2 cellular contexts compared by ENCODE assay signal in genomic region chr1:27499142-27499541, GRCh38.
TF ChIP-seq lines count a peak whose summit lies in the region.

No MANE protein-coding gene starts in this region.

TF ChIP-seq in HCT116, 20 proteins besides CTCF, POLR2A, EP300 and RAD21:
- TF ChIP-seq SRF (IDR thresholded peaks at IDR 0.05; ENCODE audit: low read depth) = no peak
- no peak for TF ChIP-seq EZH2phosphoT487 (IDR thresholded peaks at IDR 0.05; ENCODE audit: borderline replicate concordance)
- no peak for TF ChIP-seq ZFX (IDR thresholded peaks at IDR 0.05)
- no peak for TF ChIP-seq CBX3 (IDR thresholded peaks at IDR 0.05; ENCODE audit: low read depth)
- TF ChIP-seq ATF3 (IDR thresholded peaks at IDR 0.05) = no peak
- no peak for TF ChIP-seq YY1 (IDR thresholded peaks at IDR 0.05; ENCODE audit: extremely low read depth, insufficient replicate concordance, low read depth, low read length)
- no peak for TF ChIP-seq EZH2 (IDR thresholded peaks at IDR 0.05)
- no peak for TF ChIP-seq SIN3A (IDR thresholded peaks at IDR 0.05; ENCODE audit: low read depth)
- TF ChIP-seq EGR1 (IDR thresholded peaks at IDR 0.05; ENCODE audit: low read depth) = no peak
- no peak for TF ChIP-seq CEBPB (IDR thresholded peaks at IDR 0.05; ENCODE audit: low read depth)
- TF ChIP-seq SP1 (IDR thresholded peaks at IDR 0.05; ENCODE audit: low read depth) = no peak
- no peak for TF ChIP-seq TCF7L2 (IDR thresholded peaks at IDR 0.05; ENCODE audit: borderline replicate concordance, extremely low read depth, insufficient read depth, insufficient read length)
- TF ChIP-seq FOSL1 (IDR thresholded peaks at IDR 0.05; ENCODE audit: low read depth) = no peak
- no peak for TF ChIP-seq ZBTB33 (IDR thresholded peaks at IDR 0.05; ENCODE audit: extremely low read depth, insufficient replicate concordance, low read length)
- TF ChIP-seq MAX (IDR thresholded peaks at IDR 0.05) = no peak
- no peak for TF ChIP-seq REST (IDR thresholded peaks at IDR 0.05; ENCODE audit: low read depth)
TF ChIP-seq in HCT116: peak in this region for 0.

TF ChIP-seq in H1, 55 proteins besides CTCF, POLR2A, EP300 and RAD21:
- no peak for TF ChIP-seq CBX8 (IDR thresholded peaks at IDR 0.05; ENCODE audit: borderline replicate concordance, low read depth, low read length)
- TF ChIP-seq FOSL1 (IDR thresholded peaks at IDR 0.05; ENCODE audit: insufficient read depth, low read depth, low read length) = no peak
- TF ChIP-seq CHD7 (IDR thresholded peaks at IDR 0.05; ENCODE audit: insufficient replicate concordance, low read length) = no peak
- no peak for TF ChIP-seq SRF (IDR thresholded peaks at IDR 0.05; ENCODE audit: low read depth, low read length)
- no peak for TF ChIP-seq JUND (IDR thresholded peaks at IDR 0.05; ENCODE audit: low read length)
- TF ChIP-seq SP1 (IDR thresholded peaks at IDR 0.05; ENCODE audit: low read depth, low read length) = no peak
- no peak for TF ChIP-seq NRF1 (IDR thresholded peaks at IDR 0.05; ENCODE audit: low read depth, low read length)
- TF ChIP-seq PHF8 (conservative IDR thresholded peaks at IDR 0.05; ENCODE audit: low read depth, low read length) = no peak
- TF ChIP-seq CTBP2 (IDR thresholded peaks at IDR 0.05; ENCODE audit: borderline replicate concordance, insufficient read depth, insufficient read length, low read length) = no peak
- TF ChIP-seq POU5F1 (IDR thresholded peaks at IDR 0.05; ENCODE audit: low read depth, low read length) = no peak
- TF ChIP-seq SIRT6 (IDR thresholded peaks at IDR 0.05; ENCODE audit: low read length) = no peak
- no peak for TF ChIP-seq CEBPB (IDR thresholded peaks at IDR 0.05; ENCODE audit: low read depth, low read length)
- no peak for TF ChIP-seq GTF2F1 (IDR thresholded peaks at IDR 0.05; ENCODE audit: borderline replicate concordance, low read depth, low read length)
- no peak for TF ChIP-seq JUN (IDR thresholded peaks at IDR 0.05; ENCODE audit: low read depth, low read length)
- no peak for TF ChIP-seq POLR2AphosphoS5 (IDR thresholded peaks at IDR 0.05; ENCODE audit: low read depth, low read length)
- no peak for TF ChIP-seq SP2 (IDR thresholded peaks at IDR 0.05; ENCODE audit: low read length)
- no peak for TF ChIP-seq TBP (IDR thresholded peaks at IDR 0.05; ENCODE audit: low read depth, low read length)
- no peak for TF ChIP-seq ASH2L (IDR thresholded peaks at IDR 0.05; ENCODE audit: low read length)
- TF ChIP-seq TAF1 (IDR thresholded peaks at IDR 0.05; ENCODE audit: low read depth, low read length) = no peak
